In the genomic region with DNA sequence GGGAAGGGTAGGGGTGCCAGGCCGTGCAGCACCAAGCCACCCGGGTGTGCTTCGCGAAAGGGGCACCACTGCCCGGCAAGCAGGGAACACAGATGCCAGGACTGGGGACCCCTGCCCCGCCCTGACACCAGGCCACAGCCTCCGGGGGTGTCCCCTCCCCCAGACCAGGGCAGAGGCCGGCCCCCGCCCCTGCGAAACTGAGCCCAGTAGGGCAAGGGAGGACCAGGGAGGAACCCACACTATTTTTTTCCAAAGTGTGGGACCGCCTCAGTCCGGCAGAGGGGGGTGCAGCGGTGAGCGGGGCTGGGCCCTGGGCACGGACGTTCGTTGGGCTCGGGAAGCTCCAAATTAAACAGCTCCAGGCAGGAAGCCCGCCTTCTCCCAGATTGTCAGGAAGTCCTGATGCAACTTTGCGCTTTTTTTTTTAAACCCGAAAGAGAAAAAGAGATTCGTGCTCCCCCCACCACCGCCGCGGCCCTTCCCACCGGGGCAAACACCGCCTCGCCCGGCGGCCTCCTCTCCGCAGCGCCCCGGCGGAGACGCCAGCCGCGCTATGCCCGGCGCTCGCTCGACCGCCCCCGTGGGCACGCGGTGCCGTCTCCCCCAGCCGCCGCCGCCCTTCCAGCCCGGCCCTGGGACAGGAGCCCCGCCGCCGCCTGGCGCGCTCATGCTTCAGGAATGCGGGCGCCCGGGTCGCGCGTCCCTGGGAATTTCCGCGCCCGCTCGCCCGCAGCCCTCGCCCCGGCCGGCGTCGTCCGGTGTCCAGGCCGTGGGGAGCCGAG, we compare ENCODE assay signal across 8 cellular contexts.
DNase-seq lines count a peak whose midpoint lies in the region; ATAC-seq and TF ChIP-seq lines count a peak whose summit lies in the region.

No MANE protein-coding gene starts in this region.

- peaks cover 20% of the 10 kb centered on the region for H4K20me1 ChIP-seq in DOHH2 (ENCODE audit: control insufficient read depth, insufficient read depth, low read depth, low read length)

- H3K27me3 Mint-ChIP-seq in T-helper 1 cell treated with Interleukin-12 subunit alpha and Interleukin-12 subunit beta and Interleukin-4 antibody, amounts not matched to agents 30 μg/mL and 1 μg/mL, for 36 hours (ENCODE audit: low read depth), result peaks cover 4% of the 10 kb centered on the region

- peaks cover 6% of the 10 kb centered on the region for H3F3A ChIP-seq in DOHH2 (ENCODE audit: control insufficient read depth, insufficient read depth)

- TF ChIP-seq CTCF in DOHH2 (IDR thresholded peaks at IDR 0.05; ENCODE audit: low read depth, low read length, poor library complexity, severe bottlenecking) (peak; percentile 55), choroid plexus epithelial cell (conservative IDR thresholded peaks at IDR 0.05; ENCODE audit: low read depth, low read length) (peak; percentile 68)

- DNase-seq in choroid plexus epithelial cell (ENCODE audit: low read depth) (peak; percentile 74), left kidney (ENCODE audit: low read depth, low spot score) (peak; percentile 84), cortex of kidney (lab: John Stamatoyannopoulos, UW) (no peak)
- DNase-seq in stimulated activated naive CD4-positive, alpha-beta T cell treated with Interleukin-2 at 50 U/mL for 16 hours (lab: John Stamatoyannopoulos, UW), result peak; percentile 52

- H3K4me1 Mint-ChIP-seq in T-helper 1 cell treated with Interleukin-12 subunit alpha and Interleukin-12 subunit beta and Interleukin-4 antibody, amounts not matched to agents 30 μg/mL and 1 μg/mL, for 36 hours (ENCODE audit: low read depth), result peaks cover 35% of the 10 kb centered on the region

- H3K36me3 Mint-ChIP-seq in T-helper 1 cell treated with Interleukin-12 subunit alpha and Interleukin-12 subunit beta and Interleukin-4 antibody, amounts not matched to agents 30 μg/mL and 1 μg/mL, for 36 hours (ENCODE audit: low read depth), result peaks cover 2% of the 10 kb centered on the region

- peak overlapping the region; percentile 88 for H3K4me3 Mint-ChIP-seq in T-helper 1 cell treated with Interleukin-12 subunit alpha and Interleukin-12 subunit beta and Interleukin-4 antibody, amounts not matched to agents 30 μg/mL and 1 μg/mL, for 36 hours

- H3K79me2 ChIP-seq in DOHH2 (ENCODE audit: control insufficient read depth, low read length), result peaks cover 65% of the 10 kb centered on the region

- peak overlapping the region; percentile 52 for H3K27ac ChIP-seq in DOHH2 (ENCODE audit: low read depth, low read length)

- no peaks in the 10 kb centered on the region for H3K9me2 ChIP-seq in DOHH2 (replicated peaks; ENCODE audit: control insufficient read depth, low read length)

- H3K4me3 ChIP-seq in DOHH2 (ENCODE audit: low read length) (peak overlapping the region; percentile 98), choroid plexus epithelial cell (ENCODE audit: low read depth, low read length) (peak overlapping the region; percentile 65)

- H3K9me3 Mint-ChIP-seq in T-helper 1 cell treated with Interleukin-12 subunit alpha and Interleukin-12 subunit beta and Interleukin-4 antibody, amounts not matched to agents 30 μg/mL and 1 μg/mL, for 36 hours, result no peaks in the 10 kb centered on the region

- peaks cover 44% of the 10 kb centered on the region for H3K36me3 ChIP-seq in DOHH2 (ENCODE audit: control insufficient read depth, low read length)

- ATAC-seq in HG02852 (IDR thresholded peaks at IDR 0.05; ENCODE audit: unreplicated experiment), result peak; percentile 10
- ATAC-seq in HG02884 (IDR thresholded peaks at IDR 0.05; ENCODE audit: unreplicated experiment), result no peak

- no peaks in the 10 kb centered on the region for H3K27me3 ChIP-seq in DOHH2 (ENCODE audit: control insufficient read depth, low read length)

- H3K4me1 ChIP-seq in DOHH2 (ENCODE audit: control insufficient read depth, low read length), result peaks cover 47% of the 10 kb centered on the region

- H3K27ac Mint-ChIP-seq in T-helper 1 cell treated with Interleukin-12 subunit alpha and Interleukin-12 subunit beta and Interleukin-4 antibody, amounts not matched to agents 30 μg/mL and 1 μg/mL, for 36 hours, result peak overlapping the region; percentile 87

- H3K4me2 ChIP-seq in DOHH2 (ENCODE audit: low read length), result peak overlapping the region; percentile 92

- no peaks in the 10 kb centered on the region for H3K9me3 ChIP-seq in DOHH2 (ENCODE audit: control insufficient read depth, insufficient read depth, low read length)
